In genomic region chr6:71420693-71421328, GRCh38 we compare ENCODE assay signal across 8 cellular contexts.
DNase-seq lines count a peak whose midpoint lies in the region; ATAC-seq and TF ChIP-seq lines count a peak whose summit lies in the region.

No MANE protein-coding gene starts in this region.

- no TSS peak for BruUV-seq in Caco-2 (replicated peaks; lab: Mats Ljungman, UMichigan)

- peak overlapping the region; percentile 96 for H2AFZ ChIP-seq in smooth muscle cell (ENCODE audit: low read depth)

- H3K27me3 ChIP-seq in BJ (ENCODE audit: control insufficient read depth, insufficient read depth, low read length) (no peaks in the 10 kb centered on the region), kidney epithelial cell (ENCODE audit: control insufficient read depth, insufficient read depth, low read length) (no peaks in the 10 kb centered on the region), smooth muscle cell (ENCODE audit: low read depth) (no peaks in the 10 kb centered on the region), Caco-2 (replicated peaks; ENCODE audit: control insufficient read depth, insufficient read depth, low read length) (no peaks in the 10 kb centered on the region)

- H3K9ac ChIP-seq in smooth muscle cell (ENCODE audit: low read depth), result peak overlapping the region; percentile 78

- peaks cover 15% of the 10 kb centered on the region for H4K20me1 ChIP-seq in smooth muscle cell (ENCODE audit: low read depth)

- ATAC-seq in GM19023 (IDR thresholded peaks at IDR 0.05; ENCODE audit: unreplicated experiment) (peak; percentile 92), HG03432 (IDR thresholded peaks at IDR 0.05; ENCODE audit: unreplicated experiment) (peak; percentile 87)

- H3K36me3 ChIP-seq in BJ (ENCODE audit: control insufficient read depth, insufficient read depth, low read length), result peaks cover 1% of the 10 kb centered on the region; the same call in 1 of the 2 replicates
- H3K36me3 ChIP-seq in kidney epithelial cell (ENCODE audit: control insufficient read depth, insufficient read depth, low read length), result peaks cover 1% of the 10 kb centered on the region
- no peaks in the 10 kb centered on the region for H3K36me3 ChIP-seq in smooth muscle cell (ENCODE audit: low read depth)
- H3K36me3 ChIP-seq in Caco-2 (ENCODE audit: control insufficient read depth, insufficient read depth, low read length), result no peaks in the 10 kb centered on the region

- H3K4me2 ChIP-seq in smooth muscle cell, result peak overlapping the region; percentile 89

- peak; percentile 72 for DNase-seq in BJ (ENCODE audit: low read depth)
- DNase-seq in RPMI7951 (ENCODE audit: low read depth), result peak; percentile 96
- peak; percentile 98 for DNase-seq in dermis blood vessel endothelial cell
- DNase-seq in kidney epithelial cell (ENCODE audit: low read depth), result peak; percentile 81
- DNase-seq in smooth muscle cell (lab: John Stamatoyannopoulos, UW; ENCODE audit: unreplicated experiment), result peak; percentile 61
- DNase-seq in Caco-2, result no peak

- CTCF ChIA-PET in BJ (lab: Yijun Ruan, JAX) (interaction anchor here (0.9 to 1.1 kb wide), 3 partner anchors 8 to 89 kb away, joined by 3 read pairs; no protein-coding TSS in a partner anchor), Caco-2 (lab: Charles Lee) (no interaction called here)

- no peak for TF ChIP-seq CTCF in BJ (IDR thresholded peaks at IDR 0.05; ENCODE audit: insufficient read depth, low read depth, low read length)
- TF ChIP-seq CTCF in kidney epithelial cell (IDR thresholded peaks at IDR 0.05; ENCODE audit: insufficient read depth, low read length, poor library complexity, severe bottlenecking), result no peak
- no peak for TF ChIP-seq CTCF in smooth muscle cell (IDR thresholded peaks at IDR 0.05; ENCODE audit: borderline replicate concordance, insufficient read depth, poor library complexity, severe bottlenecking)
- TF ChIP-seq CTCF in Caco-2 (IDR thresholded peaks at IDR 0.05; ENCODE audit: insufficient read depth in 1 of 2, low read depth in 1 of 2, low read length in 1 of 2, severe bottlenecking in 1 of 2, unreplicated experiment in 1 of 2), result no peak

- peaks cover 2% of the 10 kb centered on the region for H3K9me3 Mint-ChIP-seq in Caco-2 (ENCODE audit: unreplicated experiment)

- H3K4me1 ChIP-seq in smooth muscle cell (ENCODE audit: low read depth), result no peaks in the 10 kb centered on the region
- no peaks in the 10 kb centered on the region for H3K4me1 ChIP-seq in Caco-2

- intact Hi-C loops in Caco-2 (cut with micrococcal nuclease; ENCODE audit: unreplicated experiment), result no loop called here

- WGBS in smooth muscle cell (ENCODE audit: low lambda C conversion rate), result 8% methylated on average over 38 of the region's 46 CpGs

- no peaks in the 10 kb centered on the region for H3K36me3 Mint-ChIP-seq in Caco-2 (ENCODE audit: insufficient read depth, unreplicated experiment)

- H3K27me3 Mint-ChIP-seq in Caco-2 (ENCODE audit: insufficient read depth, unreplicated experiment), result no peaks in the 10 kb centered on the region

- H3K9me3 ChIP-seq in smooth muscle cell (replicated peaks; ENCODE audit: low read depth), result no peaks in the 10 kb centered on the region
- H3K9me3 ChIP-seq in Caco-2, result no peaks in the 10 kb centered on the region

- H3K79me2 ChIP-seq in smooth muscle cell (ENCODE audit: low read depth), result peaks cover 4% of the 10 kb centered on the region

- H3K4me3 ChIP-seq in BJ (ENCODE audit: low read depth, low read length) (peak overlapping the region; percentile 80), kidney epithelial cell (ENCODE audit: low read depth, low read length) (peak overlapping the region; percentile 92), smooth muscle cell (peak overlapping the region; percentile 94), Caco-2 (ENCODE audit: low read depth, low read length) (no peak overlapping the region)

- H3K27ac Mint-ChIP-seq in Caco-2 (ENCODE audit: unreplicated experiment), result no peak overlapping the region

- H3K4me1 Mint-ChIP-seq in Caco-2 (ENCODE audit: low read depth, unreplicated experiment), result no peaks in the 10 kb centered on the region

- H3K27ac ChIP-seq in smooth muscle cell (ENCODE audit: low read depth), result peak overlapping the region; percentile 27

- POLR2A ChIA-PET in BJ (lab: Charles Lee), result interaction anchor here (0.6 kb wide), 1 partner anchor 1035 kb away, joined by 5 read pairs; no protein-coding TSS in a partner anchor
- POLR2A ChIA-PET in Caco-2 (lab: Charles Lee), result no interaction called here

- no peak overlapping the region for H3K4me3 Mint-ChIP-seq in Caco-2 (ENCODE audit: unreplicated experiment)

- no peaks in the 10 kb centered on the region for H3F3A ChIP-seq in smooth muscle cell (ENCODE audit: low read depth)

Comparison
In these comparisons a context has a peak if more than half of its experiments do, and no peak if none do; other contexts are left out.
1. DNase-seq: peak in BJ (single experiment), RPMI7951 (single experiment), dermis blood vessel endothelial cell (single experiment), kidney epithelial cell (single experiment) and smooth muscle cell (single experiment); none in Caco-2 (0 of 2).